In genomic region chr2:64114912-64115277, GRCh38 we compare ENCODE assay signal across 11 cellular contexts. TPM values are rescaled to one million over a fixed set of nuclear protein-coding genes. Genes with fewer than 3 reads are reported as not detected.
DNase-seq lines count a peak whose midpoint lies in the region; ATAC-seq and TF ChIP-seq lines count a peak whose summit lies in the region.
"Had no signal": no experiment of that assay in that cellular context is flagged by ENCODE, and none has a peak within 500 bp of the region (broad histone marks: within the 10 kb centered on the region; RNA-seq: fewer than 3 reads in every experiment).

No MANE protein-coding gene starts in this region.

- H2BK120ac ChIP-seq in mesendoderm (ENCODE audit: low read depth, low read length) = no peak overlapping the region

- peaks cover 37 to 62% (median 58%) of the 10 kb centered on the region in 3 donors for H3K4me1 Mint-ChIP-seq in CD8-positive, alpha-beta memory T cell

- no peaks in the 10 kb centered on the region for H3K9me3 ChIP-seq in MM.1S (replicated peaks; ENCODE audit: insufficient read depth, low read length)
- no peaks in the 10 kb centered on the region for H3K9me3 ChIP-seq in CD8-positive, alpha-beta memory T cell (ENCODE audit: low read length)

- H3K4me2 ChIP-seq in MM.1S (ENCODE audit: low read depth, low read length) (peak overlapping the region; percentile 23; the same call in 1 of the 2 replicates), mesendoderm (ENCODE audit: low read length) (no peak overlapping the region)

- no peak overlapping the region for H2BK15ac ChIP-seq in mesendoderm (replicated peaks; ENCODE audit: low read depth)

- no peaks in the 10 kb centered on the region for H3K36me3 Mint-ChIP-seq in CD8-positive, alpha-beta memory T cell

- TF ChIP-seq CTCF in MM.1S (IDR thresholded peaks at IDR 0.05; ENCODE audit: low read length) = no peak

- H3K9me2 ChIP-seq in MM.1S (replicated peaks; ENCODE audit: insufficient read depth, low read length) = no peaks in the 10 kb centered on the region

- H3K23ac ChIP-seq in mesendoderm (ENCODE audit: low read length) = no peak overlapping the region

- DNase-seq in MM.1S (no peak), mesendoderm (no peak), amygdala (lab: John Stamatoyannopoulos, UW) (no peak), NCI-H2196 treated with DMSO at 0.1 percent for 48 hours (lab: John Stamatoyannopoulos, UW; ENCODE audit: unreplicated experiment) (no peak), epidermal melanocyte (ENCODE audit: insufficient read length, low spot score) (no peak)
- DNase-seq in CD8-positive, alpha-beta memory T cell = no peak
- DNase-seq: activated CD4-positive, alpha-beta T cell treated with anti-CD3 and anti-CD28 coated beads for 48 hours; effector CD8-positive, alpha-beta T cell; NCI-H526 had no signal

- H3K4ac ChIP-seq in mesendoderm (ENCODE audit: low read depth, low read length) = no peak overlapping the region

- ATAC-seq in GM21390 (IDR thresholded peaks at IDR 0.05; ENCODE audit: unreplicated experiment) = peak; percentile 34

- H4K5ac ChIP-seq in mesendoderm (ENCODE audit: low read length) = no peak overlapping the region

- H3K18ac ChIP-seq in mesendoderm (ENCODE audit: low read length) = peak overlapping the region; percentile 51

- peak overlapping the region; percentile 48 for H3K4me3 ChIP-seq in GM08714 (ENCODE audit: low read length)
- H3K4me3 ChIP-seq in MM.1S (ENCODE audit: low read length) = no peak overlapping the region
- no peak overlapping the region for H3K4me3 ChIP-seq in mesendoderm (ENCODE audit: low read length)
- no peak overlapping the region for H3K4me3 ChIP-seq in CD8-positive, alpha-beta memory T cell (ENCODE audit: low read length)

- H3K27me3 Mint-ChIP-seq in CD8-positive, alpha-beta memory T cell = no peaks in the 10 kb centered on the region

- H3K9ac ChIP-seq in MM.1S (ENCODE audit: low read length) (no peak overlapping the region), mesendoderm (ENCODE audit: low read length) (no peak overlapping the region)

- H3K4me3 Mint-ChIP-seq in CD8-positive, alpha-beta memory T cell = no peak overlapping the region

- peaks cover 13% of the 10 kb centered on the region for H3K4me1 ChIP-seq in MM.1S (ENCODE audit: low read length)
- peaks cover 7% of the 10 kb centered on the region for H3K4me1 ChIP-seq in mesendoderm (ENCODE audit: control insufficient read depth, low read depth, low read length)
- H3K4me1 ChIP-seq in CD8-positive, alpha-beta memory T cell (ENCODE audit: insufficient read depth, low read length) = peaks cover 36% of the 10 kb centered on the region

- CTCF ChIA-PET in CD8-positive, alpha-beta memory T cell (lab: Charles Lee) = no interaction called here

- POLR2A ChIA-PET in CD8-positive, alpha-beta memory T cell (lab: Charles Lee) = no interaction called here

- H3K79me2 ChIP-seq in MM.1S (ENCODE audit: low read length) (peaks cover 97% of the 10 kb centered on the region), mesendoderm (ENCODE audit: control insufficient read depth, insufficient read depth, low read length) (peaks cover 49% of the 10 kb centered on the region)

- peak overlapping the region in 3 of 8 donors; percentile 0 to 92 (median 17) for H3K27ac Mint-ChIP-seq in CD8-positive, alpha-beta memory T cell

- H4K20me1 ChIP-seq in MM.1S (ENCODE audit: insufficient read depth, low read length) = no peaks in the 10 kb centered on the region

- no peak overlapping the region for H3K56ac ChIP-seq in mesendoderm (ENCODE audit: low read length)

- H2AFZ ChIP-seq in MM.1S (ENCODE audit: low read length) = no peak overlapping the region

- H3K27me3 ChIP-seq in MM.1S (replicated peaks; ENCODE audit: insufficient read depth, low read length) = no peaks in the 10 kb centered on the region
- H3K27me3 ChIP-seq in mesendoderm (ENCODE audit: insufficient read depth, low read length, poor library complexity) = no peaks in the 10 kb centered on the region
- no peaks in the 10 kb centered on the region for H3K27me3 ChIP-seq in CD8-positive, alpha-beta memory T cell (ENCODE audit: insufficient read depth, low read length, poor library complexity, severe bottlenecking)

- H3K79me1 ChIP-seq in mesendoderm (ENCODE audit: low read length) = peaks cover 4% of the 10 kb centered on the region

- H3K9me3 Mint-ChIP-seq in CD8-positive, alpha-beta memory T cell = no peaks in the 10 kb centered on the region

- WGBS in mesendoderm (ENCODE audit: extremely low coverage, insufficient coverage, low lambda C conversion rate) = no CpG with 5 or more reads among the region's 3 CpGs

- H4K8ac ChIP-seq in mesendoderm (ENCODE audit: low read depth, low read length) = peak overlapping the region; percentile 76

- H2AK5ac ChIP-seq in mesendoderm (ENCODE audit: low read length) = no peak overlapping the region

- H3K36me3 ChIP-seq in MM.1S (replicated peaks; ENCODE audit: insufficient read depth, low read length) = no peaks in the 10 kb centered on the region
- H3K36me3 ChIP-seq in mesendoderm (ENCODE audit: control insufficient read depth, insufficient read depth, low read length) = no peaks in the 10 kb centered on the region
- no peaks in the 10 kb centered on the region for H3K36me3 ChIP-seq in CD8-positive, alpha-beta memory T cell (ENCODE audit: insufficient read depth, low read length)

- H3K27ac ChIP-seq in MM.1S (ENCODE audit: low read length) (no peak overlapping the region), mesendoderm (ENCODE audit: low read depth, low read length) (peak overlapping the region; percentile 54)
- H3K27ac ChIP-seq in CD8-positive, alpha-beta memory T cell (ENCODE audit: low read depth, low read length) = no peak overlapping the region

- H3F3A ChIP-seq in MM.1S (ENCODE audit: insufficient read depth, low read length) = peaks cover 2% of the 10 kb centered on the region; the same call in 1 of the 2 replicates

- no peak overlapping the region for H2BK5ac ChIP-seq in mesendoderm (ENCODE audit: low read length)

RNA-seq across cellular contexts. Expression of gene PELI1, which starts 29.3 kb away (rescaled TPM):
- polyA plus RNA-seq in mesendoderm (2013, experiment 1 of 2) = 44.0 TPM
- 41.3 TPM for polyA plus RNA-seq in mesendoderm (2013, experiment 2 of 2)
- total RNA-seq in CD8-positive, alpha-beta memory T cell = 10 to 100 TPM; 23.2 to 25.5 TPM
- 4.7 TPM for polyA plus RNA-seq in CD8-positive, alpha-beta memory T cell
